Comparison of ENCODE assay signal across 17 cellular contexts in the genomic region with DNA sequence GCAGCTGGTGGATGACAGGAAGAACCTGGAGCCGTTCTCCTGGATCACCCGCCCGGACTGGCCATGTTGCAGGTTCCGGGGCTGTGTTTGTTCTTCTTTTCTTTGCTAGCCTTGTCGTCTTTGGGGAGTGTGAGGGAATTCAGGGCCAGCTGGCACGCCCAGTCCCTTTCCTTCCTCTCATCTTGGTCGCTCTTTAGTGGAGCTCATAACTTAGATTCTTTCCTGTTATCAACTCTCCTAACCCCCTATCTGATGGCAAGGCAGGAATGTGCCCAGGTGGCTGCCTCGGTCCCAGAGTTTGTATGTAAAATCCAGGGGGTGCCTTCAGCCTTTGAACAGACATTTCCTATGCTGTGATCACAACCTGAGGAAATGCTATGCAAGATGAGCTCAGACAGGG. TPM values are rescaled to one million over a fixed set of nuclear protein-coding genes. Genes with fewer than 3 reads are reported as not detected.
DNase-seq lines count a peak whose midpoint lies in the region; ATAC-seq, FAIRE-seq and TF ChIP-seq lines count a peak whose summit lies in the region.
"Had no signal": no experiment of that assay in that cellular context is flagged by ENCODE, and none has a peak within 500 bp of the region (broad histone marks: within the 10 kb centered on the region; RNA-seq: fewer than 3 reads in every experiment).

No MANE protein-coding gene starts in this region.

- no peak for FAIRE-seq in H54 (lab: Jason Lieb, UNC)
- FAIRE-seq: kidney, pancreas had no signal

- H3K36me3 ChIP-seq in adrenal gland (replicated peaks in 1 of 2) (no peaks in the 10 kb centered on the region), left lung (no peaks in the 10 kb centered on the region), upper lobe of left lung (no peaks in the 10 kb centered on the region)
- H3K36me3 ChIP-seq: pancreas had no signal

- H3K27me3 ChIP-seq in adrenal gland (no peaks in the 10 kb centered on the region), left lung (no peaks in the 10 kb centered on the region), upper lobe of left lung (no peaks in the 10 kb centered on the region)

- intact Hi-C loops in Right ventricle myocardium superior (cut with DNase I), result no loop called here
- intact Hi-C loops in cardiac septum (cut with DNase I), result no loop called here
- intact Hi-C loops in adrenal gland (cut with DNase I), result no loop called here
- intact Hi-C loops in left lung (cut with DNase I), result no loop called here

- TF ChIP-seq EP300 in upper lobe of left lung (IDR thresholded peaks at IDR 0.05), result no peak

- H3K27ac ChIP-seq in adrenal gland (peak overlapping the region in 4 of 5 donors; percentile 7 to 65 (median 32)), left lung (peak overlapping the region; percentile 53 to 75), upper lobe of left lung (peak overlapping the region; percentile 52 to 67 (median 60))

- no peak for TF ChIP-seq POLR2A in adrenal gland (IDR thresholded peaks at IDR 0.05)
- TF ChIP-seq POLR2A in upper lobe of left lung (IDR thresholded peaks at IDR 0.05), result peak in 1 of 4 donors; percentile 30
- no peak for TF ChIP-seq POLR2A in H54 (IDR thresholded peaks at IDR 0.05; ENCODE audit: low read depth, low read length)

- H3K4me3 ChIP-seq in adrenal gland (no peak overlapping the region), left lung (no peak overlapping the region), upper lobe of left lung (no peak overlapping the region)
- H3K4me3 ChIP-seq: pancreas had no signal

- no peak for TF ChIP-seq CTCF in adrenal gland (IDR thresholded peaks at IDR 0.05)
- no peak for TF ChIP-seq CTCF in left lung (IDR thresholded peaks at IDR 0.05)
- TF ChIP-seq CTCF in upper lobe of left lung (IDR thresholded peaks at IDR 0.05), result no peak

- peak; percentile 63 for DNase-seq in Right ventricle myocardium superior
- DNase-seq in cardiac septum (ENCODE audit: low spot score), result no peak
- DNase-seq in adrenal gland, result peak in 2 of 7 donors; percentile 21 to 52
- DNase-seq in left lung, result no peak
- peak in 1 of 2 donors; percentile 36 for DNase-seq in upper lobe of left lung
- DNase-seq in OCI-M2 (lab: John Stamatoyannopoulos, UW; ENCODE audit: unreplicated experiment), result no peak
- no peak for DNase-seq in H54 (ENCODE audit: insufficient read length, low spot score)
- no peak for DNase-seq in cerebellar nuclear complex (lab: John Stamatoyannopoulos, UW)
- DNase-seq: activated CD4-positive, alpha-beta T cell treated with anti-CD3 and anti-CD28 coated beads for 48 hours; activated naive CD4-positive, alpha-beta T cell treated with Interleukin-2 at 50 U/mL for 16 hours; GDM1; kidney; pancreas; stimulated activated CD4-positive, alpha-beta T cell treated with anti-CD3 and anti-CD28 coated beads, Interleukin-1b, Interleukin-23, amount 100 ng/mL, for 48 hours; stimulated activated naive CD4-positive, alpha-beta T cell had no signal

- H3K4me1 ChIP-seq in adrenal gland (replicated peaks in 1 of 2) (peaks cover 0 to 3% of the 10 kb centered on the region in 2 donors), left lung (peaks cover 0 to 36% of the 10 kb centered on the region in 2 donors), upper lobe of left lung (peaks cover 6 to 12% (median 11%) of the 10 kb centered on the region in 4 donors)
- H3K4me1 ChIP-seq: pancreas had no signal

- WGBS in adrenal gland, 4 donors, result 16 to 31% (median 26%) methylated on average over 5 to 8 of the region's 8 CpGs
- WGBS in upper lobe of left lung, 2 donors, result 18 to 22% methylated on average over 5 to 8 of the region's 8 CpGs

- H3K9me3 ChIP-seq in adrenal gland (replicated peaks in 1 of 3) (no peaks in the 10 kb centered on the region), left lung (no peaks in the 10 kb centered on the region), upper lobe of left lung (no peaks in the 10 kb centered on the region)
- H3K9me3 ChIP-seq: pancreas had no signal

- ATAC-seq in Right ventricle myocardium superior (ENCODE audit: poor library complexity), result peak; percentile 74
- peak; percentile 57 for ATAC-seq in left lung
- ATAC-seq in upper lobe of left lung (ENCODE audit: low FRiP score in 2 of 2), result peak in 1 of 2 donors; percentile 78

RNA-seq across cellular contexts. Expression of a gene that starts 28.8 kb away (rescaled TPM):
- 3.0 TPM for total RNA-seq in Right ventricle myocardium superior
- total RNA-seq in cardiac septum, result 1.6 TPM
- total RNA-seq in adrenal gland, result 10 to 100 TPM; 11.4 to 40.1 (median 19.3) TPM
- 1 to 10 TPM; 3.4 to 9.6 (median 8.3) TPM for polyA plus RNA-seq in adrenal gland
- 10 to 100 TPM; 24.4 to 33.6 TPM for total RNA-seq in left lung
- total RNA-seq in upper lobe of left lung, result 100 to 1,000 TPM in 1 of 6 donors, 10 to 100 TPM in 5; 41.5 to 141 (median 72.8) TPM
- total RNA-seq: fibroblast of lung, LHCN-M2 had no signal
